8 cellular contexts compared by ENCODE assay signal in the genomic region with DNA sequence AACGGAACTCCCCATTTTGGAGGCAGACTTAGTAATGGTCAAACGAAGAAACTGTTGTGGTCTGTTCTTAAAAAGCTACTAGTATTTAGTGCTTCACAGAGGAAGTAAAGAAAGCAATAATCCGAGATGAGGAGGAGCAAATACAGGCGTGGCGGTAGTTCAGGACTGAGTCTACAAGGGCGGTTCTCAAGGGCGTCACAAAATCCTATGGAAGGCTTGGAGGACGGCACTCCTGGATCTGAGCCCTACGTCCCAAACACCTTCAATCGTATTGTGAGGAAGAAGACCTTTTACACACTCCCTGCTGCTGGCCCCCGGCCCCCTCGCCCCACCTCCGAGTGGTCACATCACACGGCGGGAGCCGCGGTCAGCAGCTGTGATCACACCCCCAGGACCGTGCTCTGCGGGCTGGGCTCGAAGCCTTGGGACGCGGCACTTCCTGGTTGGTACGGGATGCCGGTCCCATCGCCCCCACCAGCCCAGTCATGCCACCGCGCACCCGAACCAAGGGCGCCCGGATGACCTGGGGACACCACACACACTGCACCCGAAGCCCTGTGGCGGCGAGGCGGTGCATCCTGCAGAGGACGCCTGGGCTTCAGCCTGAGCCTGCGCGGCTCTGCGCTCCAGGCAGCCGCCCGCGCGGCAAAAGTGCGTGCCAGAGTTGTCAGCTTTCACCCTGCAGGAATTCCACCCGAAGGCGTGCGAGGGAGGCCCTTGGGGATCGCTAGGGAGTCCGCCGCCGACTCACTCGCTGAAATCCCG. TPM values are rescaled to one million over a fixed set of nuclear protein-coding genes. Genes with fewer than 3 reads are reported as not detected.
DNase-seq lines count a peak whose midpoint lies in the region; ATAC-seq and TF ChIP-seq lines count a peak whose summit lies in the region.

No MANE protein-coding gene starts in this region.

- WGBS in ovary, 3 donors = 0 to 1% (median 0%) methylated on average over 46 to 52 of the region's 52 CpGs

- TF ChIP-seq EP300 in ovary (IDR thresholded peaks at IDR 0.05) = no peak

- no peak for TF ChIP-seq CTCF in ovary (IDR thresholded peaks at IDR 0.05)

- no peaks in the 10 kb centered on the region for H3K9me3 ChIP-seq in ovary

- H3K9me3 Mint-ChIP-seq in activated naive CD4-positive, alpha-beta T cell treated with anti-CD3 and anti-CD28 coated beads, Interleukin-2, amount 50 U/mL, for 24 hours = no peaks in the 10 kb centered on the region

- H3K4me3 ChIP-seq in ovary = peak overlapping the region; percentile 68

- peak; percentile 72 for ATAC-seq in GM19455 (IDR thresholded peaks at IDR 0.05; ENCODE audit: unreplicated experiment)
- ATAC-seq in HG03521 (IDR thresholded peaks at IDR 0.05; ENCODE audit: unreplicated experiment) = peak; percentile 47
- peak; percentile 84 for ATAC-seq in Right ventricle myocardium inferior

- peaks cover 18% of the 10 kb centered on the region for H3K4me1 Mint-ChIP-seq in activated naive CD4-positive, alpha-beta T cell treated with anti-CD3 and anti-CD28 coated beads, Interleukin-2, amount 50 U/mL, for 24 hours

- H3K27ac ChIP-seq in ovary = peak overlapping the region; percentile 70 to 94

- H3K4me3 Mint-ChIP-seq in activated naive CD4-positive, alpha-beta T cell treated with anti-CD3 and anti-CD28 coated beads, Interleukin-2, amount 50 U/mL, for 24 hours = peak overlapping the region; percentile 85

- no peaks in the 10 kb centered on the region for H3K27me3 ChIP-seq in ovary

- H3K36me3 Mint-ChIP-seq in activated naive CD4-positive, alpha-beta T cell treated with anti-CD3 and anti-CD28 coated beads, Interleukin-2, amount 50 U/mL, for 24 hours = no peaks in the 10 kb centered on the region

- H3K4me1 ChIP-seq in ovary (ENCODE audit: insufficient read depth) = peaks cover 15% of the 10 kb centered on the region

- intact Hi-C loops in Right ventricle myocardium inferior (cut with DNase I) = no loop called here
- intact Hi-C loops in ovary (cut with DNase I) = loop anchor here in 2 of 4 donors (2.0 to 5.0 kb wide), 2 partner anchors 21 to 37 kb away; no protein-coding TSS in a partner anchor

- no peak for TF ChIP-seq POLR2A in ovary (IDR thresholded peaks at IDR 0.05)

- DNase-seq in DMS153 (lab: John Stamatoyannopoulos, UW) (peak; percentile 62), SHP77 treated with DMSO at 0.1 percent for 48 hours (lab: John Stamatoyannopoulos, UW) (peak; percentile 53), Right ventricle myocardium inferior (ENCODE audit: missing footprints) (peak; percentile 96), ovary (peak; percentile 73 to 91 (median 82)), cortex of kidney (lab: John Stamatoyannopoulos, UW) (no peak)

- no peak overlapping the region for H3K27ac Mint-ChIP-seq in activated naive CD4-positive, alpha-beta T cell treated with anti-CD3 and anti-CD28 coated beads, Interleukin-2, amount 50 U/mL, for 24 hours

- peaks cover 29% of the 10 kb centered on the region for H3K27me3 Mint-ChIP-seq in activated naive CD4-positive, alpha-beta T cell treated with anti-CD3 and anti-CD28 coated beads, Interleukin-2, amount 50 U/mL, for 24 hours

- no peaks in the 10 kb centered on the region for H3K36me3 ChIP-seq in ovary

RNA-seq across cellular contexts. Expression of gene PLD1, which starts 0.6 kb away (rescaled TPM):
- 78.0 TPM for total RNA-seq in Right ventricle myocardium inferior
- 100 to 1,000 TPM in 1 of 7 donors, 10 to 100 TPM in 6; 26.1 to 125 (median 55.2) TPM for total RNA-seq in ovary
- 10 to 100 TPM; 24.6 to 52.1 TPM for polyA plus RNA-seq in ovary

RNA-seq across cellular contexts. Expression of gene TMEM212, which starts 33.5 kb away (rescaled TPM):
- total RNA-seq in Right ventricle myocardium inferior (not detected), ovary (1 to 10 TPM in 2 of 7 donors, under 1 TPM in 2, not detected in 3; 0.35 to 5.5 (median 0.93) TPM)
- not detected for polyA plus RNA-seq in ovary
